ENCODE assay signal across 1 cellular context in genomic region chr17:10295728-10296343, GRCh38.
TF ChIP-seq lines count a peak whose summit lies in the region.

No MANE protein-coding gene starts in this region.

TF ChIP-seq in HCT116, 20 proteins besides CTCF, POLR2A, EP300 and RAD21 (continued from another document):
- no peak for TF ChIP-seq ZBTB33 (IDR thresholded peaks at IDR 0.05; ENCODE audit: extremely low read depth, insufficient replicate concordance, low read length)
